ENCODE assay signal across 25 cellular contexts in genomic region chr2:238146884-238147544, GRCh38. TPM values are rescaled to one million over a fixed set of nuclear protein-coding genes. Genes with fewer than 3 reads are reported as not detected.
DNase-seq lines count a peak whose midpoint lies in the region; ATAC-seq and TF ChIP-seq lines count a peak whose summit lies in the region.
"Had no signal": no experiment of that assay in that cellular context is flagged by ENCODE, and none has a peak within 500 bp of the region (broad histone marks: within the 10 kb centered on the region; RNA-seq: fewer than 3 reads in every experiment).

No MANE protein-coding gene starts in this region.

- H4K8ac ChIP-seq in neuronal stem cell (ENCODE audit: low read depth, low read length), result no peak overlapping the region

- H2BK5ac ChIP-seq in neuronal stem cell (ENCODE audit: low read length), result no peak overlapping the region

- H4K91ac ChIP-seq in neuronal stem cell (ENCODE audit: low read depth, low read length, poor library complexity), result no peak overlapping the region

- peak overlapping the region; percentile 36 for H2AK5ac ChIP-seq in neuronal stem cell (ENCODE audit: low read depth, low read length)

- no peak overlapping the region for H3K23ac ChIP-seq in neuronal stem cell (ENCODE audit: low read depth, low read length, poor library complexity)

- H2BK120ac ChIP-seq in neuronal stem cell (ENCODE audit: low read depth, low read length), result no peak overlapping the region

- intact Hi-C loops in lower leg skin (cut with DNase I; ENCODE audit: low total_unique reads), result no loop called here
- intact Hi-C loops in upper lobe of right lung (cut with DNase I), result no loop called here

- no peak overlapping the region for H3K4ac ChIP-seq in neuronal stem cell (ENCODE audit: low read length)

- H3K9me3 ChIP-seq in neuronal stem cell (replicated peaks in 1 of 2; ENCODE audit: control insufficient read depth in 2 of 2, insufficient read depth in 1 of 2, low read depth in 1 of 2, low read length in 2 of 2), result no peaks in the 10 kb centered on the region
- no peaks in the 10 kb centered on the region for H3K9me3 ChIP-seq in upper lobe of right lung
- H3K9me3 ChIP-seq: BE2C, HAP-1, MG63 had no signal

- peak overlapping the region; percentile 87 for H2AFZ ChIP-seq in neuronal stem cell (ENCODE audit: low read length)
- H2AFZ ChIP-seq: GM23248 had no signal

- no peak overlapping the region for H3K14ac ChIP-seq in neuronal stem cell (ENCODE audit: low read length)

- no peak overlapping the region for H3K4me2 ChIP-seq in neuronal stem cell (ENCODE audit: insufficient read depth, low read length, poor library complexity, severe bottlenecking)

- no peaks in the 10 kb centered on the region for H3K36me3 ChIP-seq in neuronal stem cell (replicated peaks in 1 of 2; ENCODE audit: control insufficient read depth in 2 of 2, insufficient read depth in 2 of 2, low read length in 2 of 2)
- no peaks in the 10 kb centered on the region for H3K36me3 ChIP-seq in upper lobe of right lung
- H3K36me3 ChIP-seq: BE2C, HAP-1, MG63 had no signal

- no peak overlapping the region for H3K9ac ChIP-seq in neuronal stem cell (ENCODE audit: low read depth, low read length, poor library complexity)
- H3K9ac ChIP-seq: GM23248 had no signal

- H3K27ac ChIP-seq in RWPE1 (peak overlapping the region; percentile 13; the same call in 1 of the 2 replicates), neuronal stem cell (replicated peaks; ENCODE audit: low read length) (no peak overlapping the region), upper lobe of right lung (no peak overlapping the region)
- H3K27ac ChIP-seq: GM23248 had no signal

- ATAC-seq in GM21528 (IDR thresholded peaks at IDR 0.05; ENCODE audit: low FRiP score, unreplicated experiment) (no peak), upper lobe of right lung (no peak)
- ATAC-seq: Panc1, T-cell had no signal

- H3K4me3 ChIP-seq in neuronal stem cell (ENCODE audit: low read length in 2 of 2) (no peak overlapping the region), lower leg skin (ENCODE audit: low read depth, poor library complexity, severe bottlenecking) (no peak overlapping the region), upper lobe of right lung (no peak overlapping the region)
- H3K4me3 ChIP-seq: GM23248, HAP-1, MG63 had no signal

- POLR2A ChIA-PET in RWPE1 (lab: Yijun Ruan, JAX; ENCODE audit: low non-redundant PET), result no interaction called here

- peaks cover 1% of the 10 kb centered on the region for H3K79me1 ChIP-seq in neuronal stem cell (ENCODE audit: low read depth, low read length)

- CTCF ChIA-PET in RWPE1 (lab: Yijun Ruan, JAX), result interaction anchor here (0.7 to 1.5 kb wide), 4 partner anchors 9 to 288 kb away, joined by 3 to 6 read pairs (median 5); partner anchors contain the start of genes ERFE and KLHL30

- H2BK15ac ChIP-seq in neuronal stem cell (ENCODE audit: low read length), result no peak overlapping the region

- no CpG with 5 or more reads among the region's 13 CpGs for WGBS in neuronal stem cell (ENCODE audit: extremely low coverage in 2 of 2, insufficient read length in 2 of 2, insufficient replicate concordance in 1 of 2), 2 donors
- 72 to 74% methylated on average over 12 to 13 of the region's 13 CpGs for WGBS in lower leg skin, 2 donors

- peak overlapping the region; percentile 31 for H3K18ac ChIP-seq in neuronal stem cell (ENCODE audit: low read length)

- H3K27me3 ChIP-seq in neuronal stem cell (ENCODE audit: control insufficient read depth in 3 of 3, insufficient read depth in 3 of 3, low read depth in 1 of 3, low read length in 3 of 3) (peaks cover 0 to 9% (median 0%) of the 10 kb centered on the region in 3 experiments), upper lobe of right lung (no peaks in the 10 kb centered on the region)
- H3K27me3 ChIP-seq: BE2C, MG63 had no signal

- TF ChIP-seq POLR2A in lower leg skin (IDR thresholded peaks at IDR 0.05), result no peak

- no peak overlapping the region for H2BK12ac ChIP-seq in neuronal stem cell (ENCODE audit: low read length)

- TF ChIP-seq CTCF in RWPE1 (conservative IDR thresholded peaks at IDR 0.05; ENCODE audit: low read depth) (no peak), lower leg skin (IDR thresholded peaks at IDR 0.05) (no peak), upper lobe of right lung (IDR thresholded peaks at IDR 0.05) (no peak)

- peaks cover 2 to 9% of the 10 kb centered on the region in 2 donors for H3K4me1 ChIP-seq in neuronal stem cell (ENCODE audit: control insufficient read depth in 2 of 2, insufficient read depth in 1 of 2, low read depth in 1 of 2, low read length in 2 of 2)
- H3K4me1 ChIP-seq in upper lobe of right lung, result no peaks in the 10 kb centered on the region
- H3K4me1 ChIP-seq: BE2C, HAP-1 had no signal

- DNase-seq in HK-2 (ENCODE audit: unreplicated experiment) (peak; percentile 28), RWPE1 (ENCODE audit: low spot score) (no peak), neuronal stem cell (ENCODE audit: low spot score) (no peak), NCI-H187 (lab: John Stamatoyannopoulos, UW) (no peak), lower leg skin (ENCODE audit: low spot score in 2 of 2) (no peak), upper lobe of right lung (no peak)
- DNase-seq: BE2C; CD4-positive, alpha-beta T cell; COR-L47; DMS 273 treated with DMSO at 0.1 percent for 48 hours; DMS79 treated with DMSO at 0.1 percent for 48 hours; GM23248; MG63; NCI-H1417; NCI-H1694 treated with DMSO at 0.1 percent for 48 hours; NCI-H2107; NCI-H2227 treated with DMSO at 0.1 percent for 48 hours; NCI-H510A treated with DMSO at 0.1 percent for 48 hours; NCI-H748 treated with DMSO at 0.1 percent for 48 hours; T-cell had no signal

RNA-seq across cellular contexts. Expression of gene KLHL30, which starts 8.5 kb away (rescaled TPM):
- 0.06 TPM for polyA plus RNA-seq in neuronal stem cell (2013, experiment 1 of 2)
- polyA plus RNA-seq in neuronal stem cell (2013, experiment 2 of 2), result 0.07 TPM
- total RNA-seq in lower leg skin (under 1 TPM; 0.13 to 0.64 (median 0.34) TPM), upper lobe of right lung (0.90 TPM)
- total RNA-seq: A673; CD4-positive, alpha-beta T cell; T-cell had no signal
- polyA plus RNA-seq: IgD-negative memory B cell had no signal

RNA-seq across cellular contexts. Expression of gene ERFE, which starts 11.8 kb away (rescaled TPM):
- 0.43 TPM for polyA plus RNA-seq in neuronal stem cell (2013, experiment 1 of 2)
- 0.37 TPM for polyA plus RNA-seq in neuronal stem cell (2013, experiment 2 of 2)
- total RNA-seq in lower leg skin (not detected), upper lobe of right lung (not detected)
- total RNA-seq: CD4-positive, alpha-beta T cell; T-cell had no signal
- polyA plus RNA-seq: IgD-negative memory B cell had no signal

RNA-seq across cellular contexts. Expression of gene ESPNL, which starts 46.9 kb away (rescaled TPM):
- polyA plus RNA-seq in neuronal stem cell (2013, experiment 1 of 2), result 0.45 TPM
- 0.46 TPM for polyA plus RNA-seq in neuronal stem cell (2013, experiment 2 of 2)
- total RNA-seq in lower leg skin (under 1 TPM in 2 of 4 donors, not detected in 2; 0.13 to 0.29 TPM), upper lobe of right lung (0.35 TPM)
- total RNA-seq: CD4-positive, alpha-beta T cell had no signal

RNA-seq across cellular contexts. Expression of gene ILKAP, which starts 56.5 kb away (rescaled TPM):
- 21.1 TPM for polyA plus RNA-seq in neuronal stem cell (2013, experiment 1 of 2)
- 19.3 TPM for polyA plus RNA-seq in neuronal stem cell (2013, experiment 2 of 2)
- total RNA-seq in lower leg skin (10 to 100 TPM; 22.8 to 73.5 (median 32.1) TPM), upper lobe of right lung (47.2 TPM)
